24 cellular contexts compared by ENCODE assay signal in the genomic region with DNA sequence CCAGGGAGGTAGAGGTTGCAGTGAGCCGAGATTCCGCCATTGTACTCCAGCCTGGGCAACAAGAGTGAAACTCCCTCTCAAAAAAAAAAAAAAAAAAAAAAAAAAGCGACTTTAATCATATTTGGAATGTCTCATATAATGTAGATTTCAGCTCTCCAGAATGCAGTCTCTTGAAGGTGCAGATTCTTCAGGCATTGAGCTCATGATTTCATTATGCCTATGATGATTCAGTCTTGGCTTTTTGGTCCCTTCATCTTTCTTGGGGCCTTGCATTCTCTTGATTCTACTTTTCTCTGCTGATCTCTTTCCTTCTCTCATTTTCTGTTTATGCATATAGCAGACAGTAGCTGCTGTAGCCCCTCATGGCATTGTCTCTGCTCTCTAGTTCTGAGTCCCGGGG. TPM values are rescaled to one million over a fixed set of nuclear protein-coding genes. Genes with fewer than 3 reads are reported as not detected.
DNase-seq lines count a peak whose midpoint lies in the region; ATAC-seq and TF ChIP-seq lines count a peak whose summit lies in the region.
"Had no signal": no experiment of that assay in that cellular context is flagged by ENCODE, and none has a peak within 500 bp of the region (broad histone marks: within the 10 kb centered on the region; RNA-seq: fewer than 3 reads in every experiment).

No MANE protein-coding gene starts in this region.

- intact Hi-C loops in activated CD4-positive, alpha-beta T cell treated with anti-CD3 and anti-CD28 coated beads for 36 hours (cut with DNase I, micrococcal nuclease), result no loop called here

- H3K4me1 Mint-ChIP-seq in activated CD4-positive, alpha-beta T cell treated with anti-CD3 and anti-CD28 coated beads for 36 hours, result peaks cover 68% of the 10 kb centered on the region

- H3K27me3 ChIP-seq in brain microvascular endothelial cell (replicated peaks), result no peaks in the 10 kb centered on the region
- H3K27me3 ChIP-seq: colonic mucosa, ovary, uterus had no signal

- in situ Hi-C loops in brain microvascular endothelial cell (cut with HindIII; ENCODE audit: low pct_ligation_motif_present, low sequenced_read_pairs), result no loop called here

- H3K27ac ChIP-seq in brain microvascular endothelial cell, result no peak overlapping the region
- H3K27ac ChIP-seq: colonic mucosa, ovary, uterus had no signal

- DNase-seq in activated CD4-positive, alpha-beta T cell treated with anti-CD3 and anti-CD28 coated beads for 36 hours, result no peak
- DNase-seq in activated CD4-positive, alpha-beta T cell treated with anti-CD3 and anti-CD28 coated beads for 4 hours, result no peak
- peak; percentile 13 for DNase-seq in GM03348 (ENCODE audit: low spot score)
- DNase-seq in brain microvascular endothelial cell, result peak; percentile 31
- peak; percentile 24 for DNase-seq in medulla oblongata (ENCODE audit: extremely low spot score)
- no peak for DNase-seq in NCI-H187 treated with DMSO at 0.1 percent for 48 hours (lab: John Stamatoyannopoulos, UW)
- DNase-seq in NCI-H2107 (lab: John Stamatoyannopoulos, UW), result no peak
- DNase-seq: 8988T; activated effector memory CD4-positive, alpha-beta T cell treated with Interleukin-2 at 50 U/mL for 16 hours; aorta; colonic mucosa; DMS 273 treated with DMSO at 0.1 percent for 48 hours; GF-D8; H7; kidney; mammary epithelial cell; naive thymus-derived CD4-positive, alpha-beta T cell; NCI-H1092 treated with DMSO at 0.1 percent for 48 hours; ovary; SHP77; T-helper 2 cell; uterus had no signal

- ATAC-seq in activated CD4-positive, alpha-beta T cell treated with anti-CD3 and anti-CD28 coated beads for 36 hours, result peak; percentile 53
- no peak for ATAC-seq in HG03139 (IDR thresholded peaks at IDR 0.05; ENCODE audit: unreplicated experiment)
- ATAC-seq: GM12878; naive thymus-derived CD4-positive, alpha-beta T cell had no signal

- POLR2A ChIA-PET in activated CD4-positive, alpha-beta T cell treated with anti-CD3 and anti-CD28 coated beads for 36 hours (lab: Charles Lee), result no interaction called here

- H3K36me3 Mint-ChIP-seq in activated CD4-positive, alpha-beta T cell treated with anti-CD3 and anti-CD28 coated beads for 36 hours (ENCODE audit: low read depth), result peaks cover 2% of the 10 kb centered on the region

- no peak for TF ChIP-seq CTCF in brain microvascular endothelial cell (IDR thresholded peaks at IDR 0.05; ENCODE audit: low read depth, low read length, missing control alignments)

- H3K4me3 Mint-ChIP-seq in activated CD4-positive, alpha-beta T cell treated with anti-CD3 and anti-CD28 coated beads for 36 hours, result no peak overlapping the region

- peak overlapping the region; percentile 14 for H3K27ac Mint-ChIP-seq in activated CD4-positive, alpha-beta T cell treated with anti-CD3 and anti-CD28 coated beads for 36 hours

- no peak overlapping the region for H3K4me3 ChIP-seq in brain microvascular endothelial cell (ENCODE audit: low read depth, low read length)
- H3K4me3 ChIP-seq: colonic mucosa, GM12878, ovary, uterus had no signal

- H3K9me3 Mint-ChIP-seq in activated CD4-positive, alpha-beta T cell treated with anti-CD3 and anti-CD28 coated beads for 36 hours (ENCODE audit: low read depth), result no peaks in the 10 kb centered on the region
- H3K9me3 Mint-ChIP-seq: naive thymus-derived CD4-positive, alpha-beta T cell had no signal

- H3K36me3 ChIP-seq in brain microvascular endothelial cell (replicated peaks), result no peaks in the 10 kb centered on the region
- H3K36me3 ChIP-seq: colonic mucosa, ovary, uterus had no signal

- no peaks in the 10 kb centered on the region for H3K27me3 Mint-ChIP-seq in activated CD4-positive, alpha-beta T cell treated with anti-CD3 and anti-CD28 coated beads for 36 hours
- H3K27me3 Mint-ChIP-seq: naive thymus-derived CD4-positive, alpha-beta T cell had no signal

- CTCF ChIA-PET in activated CD4-positive, alpha-beta T cell treated with anti-CD3 and anti-CD28 coated beads for 36 hours (lab: Charles Lee), result interaction anchor here (1.0 kb wide), 1 partner anchor 17 kb away, joined by 5 read pairs; no protein-coding TSS in a partner anchor

RNA-seq across cellular contexts. Expression of gene KDM4C, which starts 22.9 kb away (rescaled TPM):
- 10 to 100 TPM; 31.7 to 33.1 TPM for total RNA-seq in activated CD4-positive, alpha-beta T cell treated with anti-CD3 and anti-CD28 coated beads for 36 hours

Comparison
In these comparisons a context has a peak if more than half of its experiments do, and no peak if none do; other contexts are left out.
1. DNase-seq: peak in GM03348 (single experiment), brain microvascular endothelial cell (single experiment) and medulla oblongata (single experiment); none in activated CD4-positive, alpha-beta T cell treated with anti-CD3 and anti-CD28 coated beads for 36 hours (single experiment), activated CD4-positive, alpha-beta T cell treated with anti-CD3 and anti-CD28 coated beads for 4 hours (0 of 2), NCI-H187 treated with DMSO at 0.1 percent for 48 hours (single experiment) and NCI-H2107 (single experiment).